Comparison of ENCODE assay signal across 10 cellular contexts in genomic region chr14:74713395-74713735, GRCh38. TPM values are rescaled to one million over a fixed set of nuclear protein-coding genes. Genes with fewer than 3 reads are reported as not detected.
A peak's percentile ranks its signal among the peaks of the same experiment; 100 is the strongest.
DNase-seq lines count a peak whose midpoint lies in the region; ATAC-seq, FAIRE-seq and TF ChIP-seq lines count a peak whose summit lies in the region.
"Had no signal": no experiment of that assay in that cellular context is flagged by ENCODE, and none has a peak within 500 bp of the region (broad histone marks: within the 10 kb centered on the region; RNA-seq: fewer than 3 reads in every experiment).

No MANE protein-coding gene starts in this region.

- H3K4me3 ChIP-seq in astrocyte (ENCODE audit: insufficient read depth, low read depth, low read length) (peak overlapping the region; percentile 100), left lung (peak overlapping the region; percentile 77 to 86), thyroid gland (replicated peaks in 1 of 3) (peak overlapping the region; percentile 23 to 69 (median 34))

- H3K9me3 ChIP-seq in astrocyte (ENCODE audit: insufficient read depth, low read depth, low read length) (no peaks in the 10 kb centered on the region), left lung (no peaks in the 10 kb centered on the region), thyroid gland (no peaks in the 10 kb centered on the region)

- peaks cover 27% of the 10 kb centered on the region for H4K20me1 ChIP-seq in astrocyte (ENCODE audit: insufficient read depth, low read length)

- intact Hi-C loops in left lung (cut with DNase I) (no loop called here), thyroid gland (cut with DNase I) (loop anchor here (5.0 kb wide), 1 partner anchor 211 kb away; no protein-coding TSS in a partner anchor)

- 14 to 15% methylated on average over 6 of the region's 6 CpGs for WGBS in thyroid gland, 2 donors

- H3K27ac Mint-ChIP-seq in activated CD8-positive, alpha-beta memory T cell treated with anti-CD3 and anti-CD28 coated beads, Interleukin-2, amount 10 ng/mL, durations not matched to agents 7 days and 5 days: peak overlapping the region; percentile 96
- peak overlapping the region; percentile 98 for H3K27ac Mint-ChIP-seq in astrocyte (ENCODE audit: unreplicated experiment)

- H3K9me3 Mint-ChIP-seq in activated CD8-positive, alpha-beta memory T cell treated with anti-CD3 and anti-CD28 coated beads, Interleukin-2, amount 10 ng/mL, durations not matched to agents 7 days and 5 days (ENCODE audit: low read depth): no peaks in the 10 kb centered on the region
- no peaks in the 10 kb centered on the region for H3K9me3 Mint-ChIP-seq in astrocyte (ENCODE audit: unreplicated experiment)

- H3K36me3 Mint-ChIP-seq in activated CD8-positive, alpha-beta memory T cell treated with anti-CD3 and anti-CD28 coated beads, Interleukin-2, amount 10 ng/mL, durations not matched to agents 7 days and 5 days: peaks cover 13% of the 10 kb centered on the region
- H3K36me3 Mint-ChIP-seq in astrocyte (ENCODE audit: low read depth, unreplicated experiment): peaks cover 2% of the 10 kb centered on the region

- no peak for ATAC-seq in activated CD8-positive, alpha-beta memory T cell treated with anti-CD3 and anti-CD28 coated beads, Interleukin-2, amount 10 ng/mL, durations not matched to agents 7 days and 5 days
- ATAC-seq in left lung (peak; percentile 17), HG03045 (IDR thresholded peaks at IDR 0.05; ENCODE audit: unreplicated experiment) (no peak)

- H3K27ac ChIP-seq in astrocyte (ENCODE audit: low read depth, low read length) (peak overlapping the region; percentile 81), left lung (peak overlapping the region; percentile 60 to 88), thyroid gland (peak overlapping the region; percentile 10 to 83 (median 51))

- peaks cover 48% of the 10 kb centered on the region for H3K4me1 Mint-ChIP-seq in activated CD8-positive, alpha-beta memory T cell treated with anti-CD3 and anti-CD28 coated beads, Interleukin-2, amount 10 ng/mL, durations not matched to agents 7 days and 5 days
- peaks cover 27% of the 10 kb centered on the region for H3K4me1 Mint-ChIP-seq in astrocyte (ENCODE audit: low read depth, unreplicated experiment)

- peak overlapping the region; percentile 82 for H2AFZ ChIP-seq in astrocyte (ENCODE audit: low read depth, low read length)

- peaks cover 61% of the 10 kb centered on the region for H3K79me2 ChIP-seq in astrocyte (ENCODE audit: insufficient read depth, low read length)

- FAIRE-seq in astrocyte (lab: Jason Lieb, UNC) (no peak), GM19239 (lab: Jason Lieb, UNC) (no peak), D721Med (lab: Jason Lieb, UNC) (no peak)

- H3K27me3 ChIP-seq in astrocyte (ENCODE audit: insufficient read depth, low read length): no peaks in the 10 kb centered on the region
- H3K27me3 ChIP-seq in left lung: no peaks in the 10 kb centered on the region
- H3K27me3 ChIP-seq in thyroid gland: no peaks in the 10 kb centered on the region

- H3K27me3 Mint-ChIP-seq in activated CD8-positive, alpha-beta memory T cell treated with anti-CD3 and anti-CD28 coated beads, Interleukin-2, amount 10 ng/mL, durations not matched to agents 7 days and 5 days: no peaks in the 10 kb centered on the region
- no peaks in the 10 kb centered on the region for H3K27me3 Mint-ChIP-seq in astrocyte (ENCODE audit: low read depth, unreplicated experiment)

- CTCF ChIA-PET in activated CD8-positive, alpha-beta memory T cell treated with anti-CD3 and anti-CD28 coated beads, Interleukin-2, amount 10 ng/mL, durations not matched to agents 7 days and 5 days (lab: Charles Lee): interaction anchor here (2.0 kb wide), 1 partner anchor 104 kb away, joined by 8 read pairs; no protein-coding TSS in a partner anchor

- H3K9ac ChIP-seq in astrocyte (ENCODE audit: low read length): peak overlapping the region; percentile 98

- H3K4me1 ChIP-seq in astrocyte (ENCODE audit: insufficient read depth, low read length): peaks cover 9% of the 10 kb centered on the region
- peaks cover 22 to 41% of the 10 kb centered on the region in 2 donors for H3K4me1 ChIP-seq in left lung
- peaks cover 15 to 37% of the 10 kb centered on the region in 2 donors for H3K4me1 ChIP-seq in thyroid gland

- no peak for TF ChIP-seq POLR2A in thyroid gland (IDR thresholded peaks at IDR 0.05)

- H3K4me3 Mint-ChIP-seq in activated CD8-positive, alpha-beta memory T cell treated with anti-CD3 and anti-CD28 coated beads, Interleukin-2, amount 10 ng/mL, durations not matched to agents 7 days and 5 days: peak overlapping the region; percentile 99
- H3K4me3 Mint-ChIP-seq in astrocyte (ENCODE audit: unreplicated experiment): peak overlapping the region; percentile 98

- H3K36me3 ChIP-seq in astrocyte (ENCODE audit: insufficient read depth, low read length) (peaks cover 12% of the 10 kb centered on the region), left lung (peaks cover 0 to 33% of the 10 kb centered on the region in 2 donors), thyroid gland (peaks cover 13 to 21% of the 10 kb centered on the region in 2 donors)

- TF ChIP-seq CTCF in astrocyte (IDR thresholded peaks at IDR 0.05; ENCODE audit: insufficient read depth, low read depth, low read length) (no peak), left lung (IDR thresholded peaks at IDR 0.05) (no peak), thyroid gland (IDR thresholded peaks at IDR 0.05) (no peak), D721Med (IDR thresholded peaks at IDR 0.05; ENCODE audit: insufficient read depth, missing control alignments) (no peak)

- no peak for DNase-seq in activated CD8-positive, alpha-beta memory T cell treated with anti-CD3 and anti-CD28 coated beads, Interleukin-2, amount 10 ng/mL, durations not matched to agents 7 days and 5 days
- DNase-seq in activated CD8-positive, alpha-beta memory T cell treated with anti-CD3 and anti-CD28 coated beads for 24 hours: no peak
- DNase-seq in astrocyte (ENCODE audit: low read depth): no peak
- no peak for DNase-seq in left lung
- no peak for DNase-seq in thyroid gland
- DNase-seq in GM19239 (ENCODE audit: insufficient read length, low spot score): no peak
- DNase-seq in D721Med (ENCODE audit: insufficient read length, low spot score): no peak
- DNase-seq: DMS53, NCI-H2029 treated with DMSO at 0.1 percent for 48 hours had no signal

- peak overlapping the region; percentile 97 for H3K4me2 ChIP-seq in astrocyte (ENCODE audit: low read length)

RNA-seq across cellular contexts. Expression of gene FCF1, which starts 0.4 kb away (rescaled TPM):
- 10 to 100 TPM; 53.7 to 60.5 TPM for total RNA-seq in activated CD8-positive, alpha-beta memory T cell treated with anti-CD3 and anti-CD28 coated beads, Interleukin-2, amount 10 ng/mL, durations not matched to agents 7 days and 5 days
- 60.5 and 64.1 TPM in 2 replicates for total RNA-seq in astrocyte
- 10 to 100 TPM; 48.9 to 50.3 TPM for total RNA-seq in left lung
- 10 to 100 TPM; 35.4 to 51.2 (median 39.3) TPM for total RNA-seq in thyroid gland

RNA-seq across cellular contexts. Expression of gene AREL1, which starts 0.5 kb away (rescaled TPM):
- total RNA-seq in activated CD8-positive, alpha-beta memory T cell treated with anti-CD3 and anti-CD28 coated beads, Interleukin-2, amount 10 ng/mL, durations not matched to agents 7 days and 5 days: 10 to 100 TPM; 43.6 to 44.2 TPM
- total RNA-seq in astrocyte (54.6 and 59.0 TPM in 2 replicates), left lung (10 to 100 TPM; 34.3 to 42.6 TPM), thyroid gland (10 to 100 TPM; 45.6 to 61.1 (median 50.4) TPM)

RNA-seq across cellular contexts. Expression of gene YLPM1, which starts 49.8 kb away (rescaled TPM):
- total RNA-seq in activated CD8-positive, alpha-beta memory T cell treated with anti-CD3 and anti-CD28 coated beads, Interleukin-2, amount 10 ng/mL, durations not matched to agents 7 days and 5 days: 10 to 100 TPM; 57.9 to 64.1 TPM
- total RNA-seq in astrocyte (49.5 and 49.7 TPM in 2 replicates), left lung (10 to 100 TPM; 49.5 to 50.0 TPM), thyroid gland (100 to 1,000 TPM in 1 of 4 donors, 10 to 100 TPM in 3; 71.3 to 104 (median 84.8) TPM)

Comparison
In these comparisons a context has a peak if more than half of its experiments do, and no peak if none do; other contexts are left out.
1. H3K4me3 ChIP-seq: peak in every context shown above with its lines; median percentile 100 in astrocyte; 82 in left lung; 34 in thyroid gland.